ENCODE assay signal across 1 cellular context in genomic region chr6:46491789-46492547, GRCh38.
TF ChIP-seq lines count a peak whose summit lies in the region.

No MANE protein-coding gene starts in this region.

TF ChIP-seq in HepG2, 621 proteins besides CTCF, POLR2A, EP300 and RAD21 (continued from another document and continues in another):
- TF ChIP-seq UBTF (CRISPR knock-in tag; IDR thresholded peaks at IDR 0.05): peak; percentile 37; the same call in 1 of the 2 replicates
- TF ChIP-seq ZNF788 (CRISPR knock-in tag; IDR thresholded peaks at IDR 0.05; ENCODE audit: borderline replicate concordance): peak; percentile 24; the same call in 1 of the 2 replicates
- TF ChIP-seq ZHX1 (CRISPR knock-in tag; IDR thresholded peaks at IDR 0.05; ENCODE audit: low read depth): no peak
- TF ChIP-seq SRSF4 (IDR thresholded peaks at IDR 0.05; ENCODE audit: low read depth, low read length, poor library complexity, severe bottlenecking): no peak
- TF ChIP-seq GTF2F1 (IDR thresholded peaks at IDR 0.05; ENCODE audit: low read length): no peak
- 0 out of 2 replicates have a peak, but pooled peaks have one; percentile 21 for TF ChIP-seq HIC2 (CRISPR knock-in tag; IDR thresholded peaks at IDR 0.05; ENCODE audit: low read depth)
- no peak for TF ChIP-seq ZNF256 (CRISPR knock-in tag; conservative IDR thresholded peaks at IDR 0.05)
- 0 out of 2 replicates have a peak, but pooled peaks have one; percentile 37 for TF ChIP-seq ZNF512B (CRISPR knock-in tag; IDR thresholded peaks at IDR 0.05; ENCODE audit: borderline replicate concordance)
- TF ChIP-seq ZNF687 (CRISPR knock-in tag; IDR thresholded peaks at IDR 0.05): peak; percentile 13; the same call in 1 of the 2 replicates
- TF ChIP-seq TFAP4 (IDR thresholded peaks at IDR 0.05; ENCODE audit: borderline replicate concordance, low read depth): no peak
- TF ChIP-seq GFI1 (CRISPR knock-in tag; IDR thresholded peaks at IDR 0.05; ENCODE audit: borderline replicate concordance): 0 out of 2 replicates have a peak, but pooled peaks have one; percentile 25
- peak; percentile 49; the same call in 1 of the 2 replicates for TF ChIP-seq ZFP91 (CRISPR knock-in tag; IDR thresholded peaks at IDR 0.05; ENCODE audit: borderline replicate concordance)
- no peak for TF ChIP-seq CBFB (CRISPR knock-in tag; IDR thresholded peaks at IDR 0.05)
- no peak for TF ChIP-seq MTA3 (CRISPR knock-in tag; IDR thresholded peaks at IDR 0.05)
- no peak for TF ChIP-seq ZNF205 (CRISPR knock-in tag; IDR thresholded peaks at IDR 0.05)
- TF ChIP-seq HOXA5 (CRISPR knock-in tag; IDR thresholded peaks at IDR 0.05): no peak
- TF ChIP-seq ZFX (CRISPR knock-in tag; IDR thresholded peaks at IDR 0.05; ENCODE audit: low read depth): no peak
- TF ChIP-seq STAT5B (CRISPR knock-in tag; IDR thresholded peaks at IDR 0.05): no peak
- no peak for TF ChIP-seq HMG20A (CRISPR knock-in tag; IDR thresholded peaks at IDR 0.05; ENCODE audit: borderline replicate concordance)
- 0 out of 4 replicates have a peak, but pooled peaks of 1 of the 2 experiments have one; percentile 27 for TF ChIP-seq HMGXB4 (CRISPR knock-in tag; IDR thresholded peaks at IDR 0.05; ENCODE audit: borderline replicate concordance in 1 of 2, low read depth in 1 of 2)
- TF ChIP-seq ZNF484 (CRISPR knock-in tag; IDR thresholded peaks at IDR 0.05; ENCODE audit: borderline replicate concordance, low read depth): no peak
- TF ChIP-seq ZNF414 (CRISPR knock-in tag; IDR thresholded peaks at IDR 0.05): no peak
- TF ChIP-seq XRCC5 (optimal IDR thresholded peaks at IDR 0.05; ENCODE audit: low read length): peak; percentile 90
- TF ChIP-seq AFF4 (CRISPR knock-in tag; IDR thresholded peaks at IDR 0.05): no peak
